In genomic region chr17:72518333-72518732, GRCh38 we compare ENCODE assay signal across 22 cellular contexts.
DNase-seq lines count a peak whose midpoint lies in the region; ATAC-seq, FAIRE-seq and TF ChIP-seq lines count a peak whose summit lies in the region.
"Had no signal": no experiment of that assay in that cellular context is flagged by ENCODE, and none has a peak within 500 bp of the region (broad histone marks: within the 10 kb centered on the region; RNA-seq: fewer than 3 reads in every experiment).

No MANE protein-coding gene starts in this region.

- CTCF ChIA-PET in Calu3 (lab: Charles Lee) (no interaction called here), GM12878 (lab: Yijun Ruan, JAX) (interaction anchor here (2.2 to 10.1 kb wide), 4 partner anchors 21 to 93 kb away, joined by 16 to 111 read pairs (median 32); no protein-coding TSS in a partner anchor)

- POLR2A ChIA-PET in GM12878 (lab: Charles Lee) = interaction anchor here (1.2 to 3.2 kb wide), 5 partner anchors 7 to 95 kb away, joined by 4 to 20 read pairs (median 10); no protein-coding TSS in a partner anchor

- RAD21 ChIA-PET in GM12878 (lab: Charles Lee; ENCODE audit: unreplicated experiment) = interaction anchor here (4.2 to 15.8 kb wide), 3 partner anchors 21 to 94 kb away, joined by 53 to 361 read pairs (median 353); no protein-coding TSS in a partner anchor

- no peak overlapping the region for H3K4me3 ChIP-seq in GM12878

- no peaks in the 10 kb centered on the region for H3K79me2 ChIP-seq in GM12878 (ENCODE audit: control insufficient read depth, insufficient read depth, low read length)

- no peak overlapping the region for H3K9ac ChIP-seq in GM12878 (ENCODE audit: control insufficient read depth, insufficient read depth, low read length)
- H3K9ac ChIP-seq: SK-N-SH had no signal

- H3K27me3 Mint-ChIP-seq in Calu3 (ENCODE audit: unreplicated experiment) (no peaks in the 10 kb centered on the region), mesothelial cell of epicardium (ENCODE audit: low read depth) (no peaks in the 10 kb centered on the region)

- intact Hi-C loops in Calu3 (cut with micrococcal nuclease; ENCODE audit: unreplicated experiment) = no loop called here
- intact Hi-C loops in GM12878 (cut with micrococcal nuclease; ENCODE audit: unreplicated experiment) = loop anchor here (5.0 kb wide), 3 partner anchors 201 to 511 kb away; partner anchors contain the start of gene SOX9

- TF ChIP-seq EP300 in GM12878 (IDR thresholded peaks at IDR 0.05; ENCODE audit: borderline replicate concordance in 1 of 2, control insufficient read depth in 1 of 2, low read depth in 2 of 2, low read length in 2 of 2) = no peak

- in situ Hi-C loops in GM12878 (cut with MboI) = loop anchor here (5.0 to 10.0 kb wide), 3 partner anchors 96 to 486 kb away; partner anchors contain the start of gene SOX9

- TF ChIP-seq POLR2A in GM12878 (IDR thresholded peaks at IDR 0.05; ENCODE audit: low read depth, low read length) = no peak

- peak overlapping the region; percentile 41 for H3K27ac ChIP-seq in GM12878 (ENCODE audit: control insufficient read depth, insufficient read depth)
- peak overlapping the region; percentile 82 for H3K27ac ChIP-seq in temporal lobe (ENCODE audit: low read depth, low read length)
- H3K27ac ChIP-seq: neutrophil had no signal

- WGBS in GM12878 (ENCODE audit: insufficient coverage, insufficient replicate concordance, low lambda C conversion rate, missing lambda C conversion rate) = 93% methylated on average over 8 of the region's 8 CpGs

- H3K9me3 Mint-ChIP-seq in Calu3 (ENCODE audit: low read depth, unreplicated experiment) = no peaks in the 10 kb centered on the region
- H3K9me3 Mint-ChIP-seq in mesothelial cell of epicardium = no peaks in the 10 kb centered on the region
- H3K9me3 Mint-ChIP-seq: activated B cell treated with CpG ODN at 0.5 μM for 24 hours; activated CD4-positive, alpha-beta memory T cell treated with anti-CD3 and anti-CD28 coated beads for 36 hours; CD4-positive, alpha-beta memory T cell; H9 had no signal

- no peak overlapping the region for H3K27ac Mint-ChIP-seq in Calu3 (ENCODE audit: unreplicated experiment)
- peak overlapping the region; percentile 90 for H3K27ac Mint-ChIP-seq in mesothelial cell of epicardium
- H3K27ac Mint-ChIP-seq: activated B cell treated with CpG ODN at 0.5 μM for 24 hours; activated CD4-positive, alpha-beta memory T cell treated with anti-CD3 and anti-CD28 coated beads for 36 hours; CD4-positive, alpha-beta memory T cell had no signal

- peaks cover 5% of the 10 kb centered on the region for H3K36me3 Mint-ChIP-seq in Calu3 (ENCODE audit: insufficient read depth, unreplicated experiment)
- H3K36me3 Mint-ChIP-seq in mesothelial cell of epicardium = no peaks in the 10 kb centered on the region
- H3K36me3 Mint-ChIP-seq: activated CD4-positive, alpha-beta memory T cell treated with anti-CD3 and anti-CD28 coated beads for 36 hours; CD4-positive, alpha-beta memory T cell had no signal

- peak overlapping the region; percentile 60; the same call in 1 of the 2 replicates for H3K4me2 ChIP-seq in GM12878 (ENCODE audit: control insufficient read depth, insufficient read depth)
- H3K4me2 ChIP-seq: SK-N-SH had no signal

- H3K36me3 ChIP-seq in GM12878 (ENCODE audit: control insufficient read depth in 2 of 2, insufficient read depth in 2 of 2, low read length in 1 of 2) = no peaks in the 10 kb centered on the region
- H3K36me3 ChIP-seq: neutrophil had no signal

- FAIRE-seq in GM12878 (lab: Jason Lieb, UNC) = no peak

- no peaks in the 10 kb centered on the region for H3K9me3 ChIP-seq in GM12878 (replicated peaks; ENCODE audit: control insufficient read depth, insufficient read depth, low read length)
- H3K9me3 ChIP-seq: neutrophil, SK-N-SH had no signal

- H3K4me3 Mint-ChIP-seq in Calu3 (ENCODE audit: low read depth, unreplicated experiment) (peak overlapping the region; percentile 42), mesothelial cell of epicardium (no peak overlapping the region)
- H3K4me3 Mint-ChIP-seq: activated B cell treated with CpG ODN at 0.5 μM for 24 hours; activated CD4-positive, alpha-beta memory T cell treated with anti-CD3 and anti-CD28 coated beads for 36 hours; CD4-positive, alpha-beta memory T cell; H9 had no signal

- H3K27me3 ChIP-seq in GM12878 (replicated peaks in 1 of 2; ENCODE audit: control insufficient read depth in 2 of 2, insufficient read depth in 2 of 2, low read length in 1 of 2) = no peaks in the 10 kb centered on the region

- no peaks in the 10 kb centered on the region for H4K20me1 ChIP-seq in GM12878 (ENCODE audit: control insufficient read depth, insufficient read depth)

- ATAC-seq in GM12878 = no peak
- no peak for ATAC-seq in GM19035 (IDR thresholded peaks at IDR 0.05; ENCODE audit: unreplicated experiment)
- ATAC-seq in GM19463 (IDR thresholded peaks at IDR 0.05; ENCODE audit: unreplicated experiment) = no peak
- ATAC-seq: esophagus mucosa, left cardiac atrium had no signal

- BruUV-seq in Calu3 (replicated peaks; lab: Mats Ljungman, UMichigan) = no TSS peak
- no TSS peak for BruUV-seq in GM12878 (replicated peaks; lab: Mats Ljungman, UMichigan)

- H3K4me1 Mint-ChIP-seq in Calu3 (ENCODE audit: low read depth, unreplicated experiment) (peaks cover 9% of the 10 kb centered on the region), mesothelial cell of epicardium (peaks cover 61% of the 10 kb centered on the region)
- H3K4me1 Mint-ChIP-seq: activated B cell treated with CpG ODN at 0.5 μM for 24 hours had no signal

- no peak for TF ChIP-seq RAD21 in GM12878 (IDR thresholded peaks at IDR 0.05; ENCODE audit: insufficient read depth, low read depth, low read length)

- peaks cover 49% of the 10 kb centered on the region for H3K4me1 ChIP-seq in GM12878 (ENCODE audit: control insufficient read depth, insufficient read depth, low read length)

- DNase-seq in Calu3 = no peak
- no peak for DNase-seq in GM12878 (ENCODE audit: low read depth, low spot score)
- no peak for DNase-seq in mesothelial cell of epicardium (ENCODE audit: low spot score in 2 of 2, unreplicated experiment in 2 of 2)
- DNase-seq in NCI-H1092 treated with DMSO at 0.1 percent for 48 hours (lab: John Stamatoyannopoulos, UW) = no peak
- no peak for DNase-seq in stimulated activated CD8-positive, alpha-beta memory T cell treated with anti-CD3 and anti-CD28 coated beads, Interleukin-4, amount 100 ng/mL, for 48 hours
- DNase-seq: activated B cell treated with CpG ODN at 0.5 μM for 24 hours; activated CD4-positive, alpha-beta memory T cell treated with anti-CD3 and anti-CD28 coated beads for 36 hours; activated gamma-delta T cell treated with Interleukin-2 at 50 U/mL for 16 hours; CD4-positive, alpha-beta memory T cell; central memory CD4-positive, alpha-beta T cell; effector memory CD4-positive, alpha-beta T cell; H9; left cardiac atrium; NCI-H1048; NK-92 treated with Interleukin-12 subunit alpha and Interleukin-12 subunit beta, amount 100 ng/mL, for 24 hours; SK-N-SH; stimulated activated CD4-positive, alpha-beta T cell treated with anti-CD3 and anti-CD28 coated beads, Interleukin-12 subunit alpha, Interleukin-12 subunit beta, amount 100 ng/mL, for 4 hours had no signal

- SMC1A ChIA-PET in GM12878 (lab: Charles Lee; ENCODE audit: uncharacterized antibody, unreplicated experiment) = interaction anchor here (1.2 to 16.7 kb wide), 6 partner anchors 9 to 94 kb away, joined by 3 to 291 read pairs (median 44); no protein-coding TSS in a partner anchor

- TF ChIP-seq CTCF in Calu3 (IDR thresholded peaks at IDR 0.05; ENCODE audit: unreplicated experiment) (no peak), GM12878 (IDR thresholded peaks at IDR 0.05 in 2 of 3, conservative IDR thresholded peaks at IDR 0.05 in 1 of 3; ENCODE audit: control insufficient read depth in 2 of 3, extremely low read depth in 1 of 3, insufficient read depth in 1 of 3, low read depth in 3 of 3, low read length in 3 of 3) (no peak), mesothelial cell of epicardium (IDR thresholded peaks at IDR 0.05; ENCODE audit: unreplicated experiment) (no peak)

- H2AFZ ChIP-seq in GM12878 (ENCODE audit: control insufficient read depth, low read depth, low read length) = peak overlapping the region; percentile 64

TF ChIP-seq in GM12878, 131 proteins besides CTCF, POLR2A, EP300 and RAD21:
- TF ChIP-seq NFYA (IDR thresholded peaks at IDR 0.05; ENCODE audit: borderline replicate concordance, low read depth, low read length) = no peak
- no peak for TF ChIP-seq PAX8 (IDR thresholded peaks at IDR 0.05)
- TF ChIP-seq MTA2 (IDR thresholded peaks at IDR 0.05; ENCODE audit: low read depth) = no peak
